ENCODE assay signal across 13 cellular contexts in the genomic region with DNA sequence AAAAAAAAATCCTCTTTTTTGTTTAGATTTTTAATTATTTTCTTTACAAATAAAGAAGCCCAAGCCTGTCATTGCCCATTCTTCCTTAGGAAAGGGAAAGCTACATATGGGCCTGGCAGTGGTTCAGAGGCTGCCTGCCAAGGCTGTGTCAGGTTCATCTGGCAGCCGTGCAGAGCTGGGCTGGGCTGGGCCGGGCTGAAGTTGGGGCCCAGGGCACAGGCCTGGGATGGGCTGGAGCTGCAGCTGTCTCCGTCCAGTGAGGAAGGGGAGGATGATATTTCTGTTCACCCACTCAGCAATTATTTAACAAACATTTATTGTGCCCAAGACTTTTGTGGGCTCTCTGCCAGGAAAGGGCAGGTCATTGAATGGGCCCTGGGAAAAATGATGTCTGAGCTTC. TPM values are rescaled to one million over a fixed set of nuclear protein-coding genes. Genes with fewer than 3 reads are reported as not detected.
DNase-seq lines count a peak whose midpoint lies in the region; ATAC-seq and TF ChIP-seq lines count a peak whose summit lies in the region.
"Had no signal": no experiment of that assay in that cellular context is flagged by ENCODE, and none has a peak within 500 bp of the region (broad histone marks: within the 10 kb centered on the region; RNA-seq: fewer than 3 reads in every experiment).

No MANE protein-coding gene starts in this region.

- peak; percentile 28 for DNase-seq in EH (ENCODE audit: low read depth)
- DNase-seq in RWPE1 (ENCODE audit: low spot score) = no peak
- DNase-seq in fibroblast of the conjunctiva (ENCODE audit: low read depth) = peak; percentile 81
- peak; percentile 28 to 60 (median 53) for DNase-seq in ovary
- no peak for DNase-seq in CD14-positive monocyte (ENCODE audit: low spot score)
- no peak for DNase-seq in HAP-1 (ENCODE audit: low spot score in 2 of 2)
- DNase-seq in smooth muscle cell (lab: John Stamatoyannopoulos, UW; ENCODE audit: unreplicated experiment) = no peak
- DNase-seq: activated CD4-positive, CD25-positive, alpha-beta regulatory T cell treated with anti-CD3 and anti-CD28 coated beads, Interleukin-2, amount 50 U/mL, for 72 hours; activated naive CD4-positive, alpha-beta T cell treated with anti-CD3 and anti-CD28 coated beads for 36 hours; CD4-positive, CD25-positive, alpha-beta regulatory T cell; naive B cell had no signal

- intact Hi-C loops in ovary (cut with DNase I) = loop anchor here in 3 of 4 donors (10.0 kb wide), 2 partner anchors 164 to 174 kb away; no protein-coding TSS in a partner anchor
- intact Hi-C loops in CD14-positive monocyte (cut with micrococcal nuclease) = loop anchor here (5.0 kb wide), 2 partner anchors 172 to 187 kb away; no protein-coding TSS in a partner anchor

- H3K36me3 Mint-ChIP-seq in CD14-positive monocyte = no peaks in the 10 kb centered on the region
- H3K36me3 Mint-ChIP-seq: CD4-positive, CD25-positive, alpha-beta regulatory T cell; naive B cell had no signal

- TF ChIP-seq EP300 in ovary (IDR thresholded peaks at IDR 0.05) = no peak

- ATAC-seq in GM18907 (IDR thresholded peaks at IDR 0.05; ENCODE audit: unreplicated experiment) = no peak
- ATAC-seq: GM12878 had no signal

- H3K79me2 ChIP-seq in smooth muscle cell (ENCODE audit: low read depth) = no peaks in the 10 kb centered on the region

- H3K27ac ChIP-seq in RWPE1 (peak overlapping the region; percentile 8; the same call in 1 of the 2 replicates), ovary (no peak overlapping the region), smooth muscle cell (ENCODE audit: low read depth) (no peak overlapping the region)

- H3K9me3 ChIP-seq in ovary = no peaks in the 10 kb centered on the region
- no peaks in the 10 kb centered on the region for H3K9me3 ChIP-seq in HAP-1
- no peaks in the 10 kb centered on the region for H3K9me3 ChIP-seq in smooth muscle cell (replicated peaks; ENCODE audit: low read depth)

- no peaks in the 10 kb centered on the region for H3K9me3 Mint-ChIP-seq in CD14-positive monocyte
- H3K9me3 Mint-ChIP-seq: activated naive CD4-positive, alpha-beta T cell treated with anti-CD3 and anti-CD28 coated beads for 36 hours; naive B cell had no signal

- CTCF ChIA-PET in RWPE1 (lab: Yijun Ruan, JAX) = interaction anchor here (0.6 kb wide), 2 partner anchors 72 to 110 kb away, joined by 3 read pairs; no protein-coding TSS in a partner anchor

- H3K4me3 ChIP-seq in ovary (no peak overlapping the region), HAP-1 (no peak overlapping the region), smooth muscle cell (no peak overlapping the region)
- H3K4me3 ChIP-seq: GM12878 had no signal

- H3F3A ChIP-seq in smooth muscle cell (ENCODE audit: low read depth) = no peaks in the 10 kb centered on the region

- peaks cover 21% of the 10 kb centered on the region for H3K4me1 Mint-ChIP-seq in CD14-positive monocyte
- H3K4me1 Mint-ChIP-seq: CD4-positive, CD25-positive, alpha-beta regulatory T cell; naive B cell had no signal

- H3K36me3 ChIP-seq in ovary (no peaks in the 10 kb centered on the region), HAP-1 (replicated peaks) (no peaks in the 10 kb centered on the region), smooth muscle cell (ENCODE audit: low read depth) (no peaks in the 10 kb centered on the region)

- no peak overlapping the region for H2AFZ ChIP-seq in smooth muscle cell (ENCODE audit: low read depth)

- H3K4me1 ChIP-seq in ovary (ENCODE audit: insufficient read depth) = peaks cover 4% of the 10 kb centered on the region
- no peaks in the 10 kb centered on the region for H3K4me1 ChIP-seq in HAP-1
- H3K4me1 ChIP-seq in smooth muscle cell (ENCODE audit: low read depth) = no peaks in the 10 kb centered on the region

- H3K27ac Mint-ChIP-seq in CD14-positive monocyte = no peak overlapping the region
- H3K27ac Mint-ChIP-seq: activated naive CD4-positive, alpha-beta T cell treated with anti-CD3 and anti-CD28 coated beads for 36 hours had no signal

- 3 to 18% (median 17%) methylated on average over 3 of the region's 3 CpGs for WGBS in ovary, 3 donors
- 98% methylated on average over 3 of the region's 3 CpGs for WGBS in smooth muscle cell (ENCODE audit: low lambda C conversion rate)

- POLR2A ChIA-PET in RWPE1 (lab: Yijun Ruan, JAX; ENCODE audit: low non-redundant PET) = interaction anchor here (0.5 kb wide), 1 partner anchor 44 kb away, joined by 3 read pairs; no protein-coding TSS in a partner anchor

- in situ Hi-C loops in HAP-1 (cut with MboI; ENCODE audit: low sequenced_read_pairs) = loop anchor here (10.0 kb wide), 1 partner anchor 174 kb away; no protein-coding TSS in a partner anchor

- TF ChIP-seq POLR2A in ovary (IDR thresholded peaks at IDR 0.05) = no peak

- TF ChIP-seq CTCF in RWPE1 (conservative IDR thresholded peaks at IDR 0.05; ENCODE audit: low read depth) (no peak), ovary (IDR thresholded peaks at IDR 0.05) (no peak), CD14-positive monocyte (IDR thresholded peaks at IDR 0.05) (no peak), smooth muscle cell (IDR thresholded peaks at IDR 0.05; ENCODE audit: borderline replicate concordance, insufficient read depth, poor library complexity, severe bottlenecking) (no peak)

- no peaks in the 10 kb centered on the region for H3K27me3 Mint-ChIP-seq in CD14-positive monocyte (ENCODE audit: low read depth in 3 of 3)

- no peak overlapping the region for H3K4me2 ChIP-seq in smooth muscle cell

- no peaks in the 10 kb centered on the region for H3K27me3 ChIP-seq in ovary
- H3K27me3 ChIP-seq in HAP-1 (ENCODE audit: low read depth) = no peaks in the 10 kb centered on the region
- H3K27me3 ChIP-seq in smooth muscle cell (ENCODE audit: low read depth) = no peaks in the 10 kb centered on the region

- no peak overlapping the region for H3K9ac ChIP-seq in smooth muscle cell (ENCODE audit: low read depth)

- no peak overlapping the region for H3K4me3 Mint-ChIP-seq in CD14-positive monocyte
- H3K4me3 Mint-ChIP-seq: activated naive CD4-positive, alpha-beta T cell treated with anti-CD3 and anti-CD28 coated beads for 36 hours; CD4-positive, CD25-positive, alpha-beta regulatory T cell; naive B cell had no signal

- no peaks in the 10 kb centered on the region for H4K20me1 ChIP-seq in smooth muscle cell (ENCODE audit: low read depth)

RNA-seq across cellular contexts. Expression of a gene that starts 4.6 kb away (rescaled TPM):
- total RNA-seq in ovary (10 to 100 TPM in 6 of 7 donors, 1 to 10 TPM in 1; 5.9 to 56.3 (median 26.2) TPM), smooth muscle cell (33.8 and 41.4 TPM in 2 replicates)
- polyA plus RNA-seq in ovary (10 to 100 TPM in 1 of 2 donors, 1 to 10 TPM in 1; 9.2 to 13.8 TPM), CD14-positive monocyte (1 to 10 TPM; 3.5 to 7.4 TPM), smooth muscle cell (16.1 and 21.4 TPM in 2 replicates)

RNA-seq across cellular contexts. Expression of a gene that starts 11.4 kb away (rescaled TPM):
- total RNA-seq in ovary (10 to 100 TPM; 18.4 to 47.6 (median 33.0) TPM), smooth muscle cell (35.9 and 39.4 TPM in 2 replicates)
- polyA plus RNA-seq in ovary (10 to 100 TPM; 25.5 to 51.5 TPM), CD14-positive monocyte (100 to 1,000 TPM; 235 to 238 TPM), smooth muscle cell (83.0 and 89.1 TPM in 2 replicates)

Comparison
In these comparisons a context has a peak if more than half of its experiments do, and no peak if none do; other contexts are left out.
1. DNase-seq: peak in EH (single experiment), fibroblast of the conjunctiva (single experiment) and ovary (5 of 5); none in RWPE1 (single experiment), CD14-positive monocyte (single experiment), HAP-1 (0 of 2) and smooth muscle cell (single experiment).